In the genomic region with DNA sequence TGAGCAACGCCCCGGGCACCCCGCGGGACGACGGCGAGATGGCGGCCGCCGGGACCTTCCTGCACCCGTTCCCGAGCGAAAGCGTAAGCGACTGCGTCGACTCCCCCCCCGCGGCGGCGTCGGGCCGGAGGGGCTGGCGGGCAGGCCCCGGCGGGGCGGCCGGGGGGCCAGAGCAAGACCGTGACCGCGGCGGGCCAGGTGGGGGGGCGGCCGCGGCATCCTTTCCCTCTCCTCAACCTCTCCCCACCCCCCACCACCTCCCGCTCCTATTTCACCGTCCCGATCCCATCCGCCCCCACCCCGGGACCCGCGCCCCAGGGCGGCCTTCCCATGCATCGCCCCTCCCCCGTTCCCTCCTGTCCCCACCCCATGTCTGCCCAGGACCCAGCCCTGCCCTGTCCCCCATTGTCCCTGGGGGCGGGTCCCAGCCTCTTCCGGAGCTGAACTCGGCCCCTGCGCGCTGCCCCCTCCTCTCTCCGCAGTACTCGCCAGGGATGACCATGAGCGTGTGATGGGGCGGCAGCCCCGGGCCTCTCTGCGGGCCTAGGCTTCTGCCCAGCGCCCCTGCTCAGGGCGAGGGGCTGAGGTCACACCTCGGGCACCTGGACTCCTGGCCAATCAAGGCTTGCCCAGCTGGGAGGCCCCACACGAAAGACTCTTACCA, we compare ENCODE assay signal across 11 cellular contexts. TPM values are rescaled to one million over a fixed set of nuclear protein-coding genes. Genes with fewer than 3 reads are reported as not detected.
DNase-seq lines count a peak whose midpoint lies in the region; ATAC-seq, FAIRE-seq and TF ChIP-seq lines count a peak whose summit lies in the region.
"Had no signal": no experiment of that assay in that cellular context is flagged by ENCODE, and none has a peak within 500 bp of the region (broad histone marks: within the 10 kb centered on the region; RNA-seq: fewer than 3 reads in every experiment).

No MANE protein-coding gene starts in this region.

- H3K9me3 ChIP-seq in K562 (replicated peaks; ENCODE audit: control insufficient read depth, insufficient read depth, low read depth, low read length), result no peaks in the 10 kb centered on the region
- no peaks in the 10 kb centered on the region for H3K9me3 ChIP-seq in lower lobe of right lung

- TF ChIP-seq CTCF in natural killer cell (IDR thresholded peaks at IDR 0.05), result no peak
- no peak for TF ChIP-seq CTCF in K562 (IDR thresholded peaks at IDR 0.05 in 2 of 3, conservative IDR thresholded peaks at IDR 0.05 in 1 of 3; ENCODE audit: insufficient read depth in 2 of 3, low read depth in 1 of 3, low read length in 3 of 3)
- TF ChIP-seq CTCF in lower lobe of right lung (IDR thresholded peaks at IDR 0.05), result no peak

- intact Hi-C loops in natural killer cell (cut with micrococcal nuclease), result no loop called here
- intact Hi-C loops in K562 (cut with micrococcal nuclease), result no loop called here
- intact Hi-C loops in lower lobe of right lung (cut with DNase I), result no loop called here

- H3K36me3 ChIP-seq in K562 (ENCODE audit: control insufficient read depth, insufficient read depth, low read length) (peaks cover 63% of the 10 kb centered on the region), lower lobe of right lung (peaks cover 19% of the 10 kb centered on the region)

- 12% methylated on average over 19 of the region's 60 CpGs for WGBS in K562 (ENCODE audit: insufficient coverage, low coverage, missing lambda C conversion rate)

- TF ChIP-seq POLR2A in K562 (conservative IDR thresholded peaks at IDR 0.05), result peak; percentile 74

- H3K4me1 ChIP-seq in K562 (replicated peaks in 1 of 2; ENCODE audit: control insufficient read depth in 2 of 2, insufficient read depth in 2 of 2, low read length in 2 of 2), result peaks cover 45 to 97% of the 10 kb centered on the region in 2 experiments
- H3K4me1 ChIP-seq in lower lobe of right lung, result peaks cover 52% of the 10 kb centered on the region

- in situ Hi-C loops in K562 (cut with MboI), result no loop called here

- H3K9ac ChIP-seq in K562 (ENCODE audit: insufficient read depth in 1 of 2, low read depth in 2 of 2, low read length in 2 of 2), result peak overlapping the region in 1 of 2 experiments; percentile 85; a peak in 2 of 4 replicates

- H3K4me3 Mint-ChIP-seq in natural killer cell, result peak overlapping the region; percentile 68
- no peak overlapping the region for H3K4me3 Mint-ChIP-seq in natural killer cell treated with Interleukin-12 subunit alpha and Interleukin-12 subunit beta and Interleukin-15 and Interleukin-18, amount 100 ng/mL, for 72 hours

- no peaks in the 10 kb centered on the region for H3K9me3 Mint-ChIP-seq in natural killer cell
- H3K9me3 Mint-ChIP-seq in natural killer cell treated with Interleukin-12 subunit alpha and Interleukin-12 subunit beta and Interleukin-15 and Interleukin-18, amount 100 ng/mL, for 72 hours, result no peaks in the 10 kb centered on the region

- POLR2A ChIA-PET in K562 (lab: Yijun Ruan, JAX), result interaction anchor here (0.5 to 1.2 kb wide), 4 partner anchors 8 to 154 kb away, joined by 3 read pairs; no protein-coding TSS in a partner anchor

- no peaks in the 10 kb centered on the region for H3K27me3 Mint-ChIP-seq in natural killer cell (ENCODE audit: low read depth in 2 of 2)
- H3K27me3 Mint-ChIP-seq in natural killer cell treated with Interleukin-12 subunit alpha and Interleukin-12 subunit beta and Interleukin-15 and Interleukin-18, amount 100 ng/mL, for 72 hours, result no peaks in the 10 kb centered on the region

- CTCF ChIA-PET in K562 (lab: Yijun Ruan, JAX; ENCODE audit: low intra/inter-chr PET ratio), result interaction anchor here (0.7 kb wide), 1 partner anchor 31 kb away, joined by 3 read pairs; no protein-coding TSS in a partner anchor

- peaks cover 0 to 34% of the 10 kb centered on the region in 2 donors for H3K4me1 Mint-ChIP-seq in natural killer cell
- H3K4me1 Mint-ChIP-seq in natural killer cell treated with Interleukin-12 subunit alpha and Interleukin-12 subunit beta and Interleukin-15 and Interleukin-18, amount 100 ng/mL, for 72 hours (ENCODE audit: low read depth in 2 of 2), result peaks cover 0 to 13% of the 10 kb centered on the region in 2 donors

- no peak for TF ChIP-seq RAD21 in K562 (CRISPR knock-in tag; conservative IDR thresholded peaks at IDR 0.05 in 1 of 2, IDR thresholded peaks at IDR 0.05 in 1 of 2)

- no peak for TF ChIP-seq EP300 in K562 (IDR thresholded peaks at IDR 0.05; ENCODE audit: low read length)

- DNase-seq in natural killer cell (no peak), K562 (ENCODE audit: extremely low read depth in 1 of 4, low spot score in 3 of 4) (peak; percentile 57 to 79 (median 62)), lower lobe of right lung (no peak), NCI-H446 treated with DMSO at 0.1 percent for 48 hours (lab: John Stamatoyannopoulos, UW) (no peak), SHP77 (lab: John Stamatoyannopoulos, UW) (no peak)
- DNase-seq in natural killer cell treated with Interleukin-12 subunit alpha and Interleukin-12 subunit beta and Interleukin-15 and Interleukin-18, amount 100 ng/mL, for 72 hours (ENCODE audit: low spot score), result no peak
- DNase-seq in stimulated activated naive CD4-positive, alpha-beta T cell treated with Interleukin-2 at 50 U/mL for 16 hours (lab: John Stamatoyannopoulos, UW), result no peak
- DNase-seq: DND-41, NCI-H187 had no signal

- ATAC-seq in natural killer cell (no peak), K562 (no peak), lower lobe of right lung (no peak), GM19452 (IDR thresholded peaks at IDR 0.05; ENCODE audit: unreplicated experiment) (no peak)
- no peak for ATAC-seq in natural killer cell treated with Interleukin-12 subunit alpha and Interleukin-12 subunit beta and Interleukin-15 and Interleukin-18, amount 100 ng/mL, for 72 hours

- no peaks in the 10 kb centered on the region for H3K36me3 Mint-ChIP-seq in natural killer cell
- no peaks in the 10 kb centered on the region for H3K36me3 Mint-ChIP-seq in natural killer cell treated with Interleukin-12 subunit alpha and Interleukin-12 subunit beta and Interleukin-15 and Interleukin-18, amount 100 ng/mL, for 72 hours

- BruUV-seq in K562 (replicated peaks; lab: Mats Ljungman, UMichigan), result TSS peak; percentile 62

- H3K27me3 ChIP-seq in K562 (ENCODE audit: control insufficient read depth in 2 of 2, insufficient read depth in 2 of 2, low read length in 2 of 2) (no peaks in the 10 kb centered on the region), lower lobe of right lung (ENCODE audit: low read depth) (no peaks in the 10 kb centered on the region)

- peaks cover 9% of the 10 kb centered on the region for H4K20me1 ChIP-seq in K562 (replicated peaks; ENCODE audit: control insufficient read depth, insufficient read depth, low read length)

- FAIRE-seq in K562 (lab: Jason Lieb, UNC), result peak; percentile 78
- FAIRE-seq: keratinocyte had no signal

- H3K27ac Mint-ChIP-seq in natural killer cell, result peak overlapping the region in 1 of 2 donors; percentile 76
- peak overlapping the region in 1 of 2 donors; percentile 70 for H3K27ac Mint-ChIP-seq in natural killer cell treated with Interleukin-12 subunit alpha and Interleukin-12 subunit beta and Interleukin-15 and Interleukin-18, amount 100 ng/mL, for 72 hours

- H3K4me3 ChIP-seq in K562 (peak overlapping the region; percentile 24), lower lobe of right lung (peak overlapping the region; percentile 50)

- peaks cover 73% of the 10 kb centered on the region for H3K79me2 ChIP-seq in K562 (ENCODE audit: control insufficient read depth, insufficient read depth, low read length)

- H3K27ac ChIP-seq in K562 (ENCODE audit: extremely low read depth, low read depth, low read length) (peak overlapping the region; percentile 67; the same call in 2 of the 3 replicates), lower lobe of right lung (no peak overlapping the region)

- peak overlapping the region; percentile 32; the same call in 1 of the 2 replicates for H3K4me2 ChIP-seq in K562 (ENCODE audit: insufficient read depth, low read length)

- no peak overlapping the region for H2AFZ ChIP-seq in K562 (ENCODE audit: low read depth, low read length)

- H3K9me1 ChIP-seq in K562 (ENCODE audit: control insufficient read depth, insufficient read depth, low read length), result no peaks in the 10 kb centered on the region

RNA-seq across cellular contexts. Expression of gene ISYNA1, which starts 4.1 kb away (rescaled TPM):
- total RNA-seq in natural killer cell, result 10 to 100 TPM; 39.7 to 53.6 (median 40.1) TPM
- 10 to 100 TPM; 19.0 to 25.6 TPM for total RNA-seq in natural killer cell treated with Interleukin-12 subunit alpha and Interleukin-12 subunit beta and Interleukin-15 and Interleukin-18, amount 100 ng/mL, for 72 hours
- total RNA-seq in K562 (2011; cell fraction: chromatin; rRNA removed; ENCODE audit: low replicate concordance), result 155 and 651 TPM in 2 replicates
- total RNA-seq in K562 (2011; cell fraction: nucleolus; rRNA removed), result 616 and 678 TPM in 2 replicates
- total RNA-seq in K562 (2011; cell fraction: nucleoplasm; rRNA removed), result 226 and 284 TPM in 2 replicates
- total RNA-seq in K562 (2014; rRNA removed), result 180 and 202 TPM in 2 replicates
- total RNA-seq in K562 (2014; rRNA removed; fragmentation: Illumina TruSeq; extraction: Trizol), result 14.6 and 32.0 TPM in 2 replicates
- total RNA-seq in K562 (2015; rRNA removed; fragmentation: Illumina TruSeq; extraction: Trizol), result 93.2 and 96.8 TPM in 2 replicates
- total RNA-seq in K562 (2021), result 435 and 460 TPM in 2 replicates
- polyA plus RNA-seq in K562 (2011; rRNA removed), result 99.3 and 191 TPM in 2 replicates
- polyA plus RNA-seq in K562 (2011; cell fraction: cytosol; rRNA removed), result 148 and 356 TPM in 2 replicates
- 1,012 and 1,382 TPM in 2 replicates for polyA plus RNA-seq in K562 (2011; cell fraction: nucleus; rRNA removed)
- polyA plus RNA-seq in K562 (2012), result 319 and 453 TPM in 2 replicates
- polyA plus RNA-seq in K562 (2014; fragmentation: Illumina TruSeq; extraction: Trizol), result 73.2 and 198 TPM in 2 replicates
- polyA plus RNA-seq in K562 (2014; fragmentation: Nextera tagmentation; extraction: Ambion mirVana), result 10 to 100 TPM; 21.8 to 57.6 TPM
- polyA plus RNA-seq in K562 (2014; rRNA removed), result 376 and 380 TPM in 2 replicates
- 36.7 and 52.6 TPM in 2 replicates for polyA minus RNA-seq in K562 (2011; rRNA and poly(A)+ RNA removed)
- polyA minus RNA-seq in K562 (2011; cell fraction: cytosol; rRNA and poly(A)+ RNA removed), result 173 and 245 TPM in 2 replicates
- 114 and 124 TPM in 2 replicates for polyA minus RNA-seq in K562 (2011; cell fraction: nucleus; rRNA and poly(A)+ RNA removed)
- 30.6 TPM for total RNA-seq in lower lobe of right lung

RNA-seq across cellular contexts. Expression of gene SSBP4, which starts 14.7 kb away (rescaled TPM):
- total RNA-seq in natural killer cell (100 to 1,000 TPM; 137 to 169 (median 158) TPM), K562 (2014; rRNA removed) (125 and 188 TPM in 2 replicates), K562 (2014; rRNA removed; fragmentation: Illumina TruSeq; extraction: Trizol) (21.2 and 21.4 TPM in 2 replicates), K562 (2015; rRNA removed; fragmentation: Illumina TruSeq; extraction: Trizol) (72.3 and 76.3 TPM in 2 replicates), K562 (2021) (189 TPM in 2 replicates), lower lobe of right lung (65.6 TPM)
- total RNA-seq in natural killer cell treated with Interleukin-12 subunit alpha and Interleukin-12 subunit beta and Interleukin-15 and Interleukin-18, amount 100 ng/mL, for 72 hours, result 100 to 1,000 TPM; 112 to 271 TPM
- 28.5 and 141 TPM in 2 replicates for total RNA-seq in K562 (2011; cell fraction: chromatin; rRNA removed; ENCODE audit: low replicate concordance)
- 209 and 228 TPM in 2 replicates for total RNA-seq in K562 (2011; cell fraction: nucleolus; rRNA removed)
- 68.6 and 76.2 TPM in 2 replicates for total RNA-seq in K562 (2011; cell fraction: nucleoplasm; rRNA removed)
- polyA plus RNA-seq in K562 (2011; rRNA removed) (20.1 and 25.9 TPM in 2 replicates), K562 (2014; fragmentation: Illumina TruSeq; extraction: Trizol) (39.0 and 114 TPM in 2 replicates), K562 (2014; fragmentation: Nextera tagmentation; extraction: Ambion mirVana) (1 to 10 TPM; 1.1 to 1.9 TPM), K562 (2014; rRNA removed) (119 and 133 TPM in 2 replicates)
- polyA plus RNA-seq in K562 (2011; cell fraction: cytosol; rRNA removed), result 25.4 and 118 TPM in 2 replicates
- 134 and 296 TPM in 2 replicates for polyA plus RNA-seq in K562 (2011; cell fraction: nucleus; rRNA removed)
- polyA plus RNA-seq in K562 (2012), result 81.3 and 110 TPM in 2 replicates
- 3.6 and 7.0 TPM in 2 replicates for polyA minus RNA-seq in K562 (2011; rRNA and poly(A)+ RNA removed)
- 37.3 and 43.8 TPM in 2 replicates for polyA minus RNA-seq in K562 (2011; cell fraction: cytosol; rRNA and poly(A)+ RNA removed)
- 85.0 and 105 TPM in 2 replicates for polyA minus RNA-seq in K562 (2011; cell fraction: nucleus; rRNA and poly(A)+ RNA removed)

RNA-seq across cellular contexts. Expression of gene LRRC25, which starts 36.4 kb away (rescaled TPM):
- total RNA-seq in natural killer cell (10 to 100 TPM in 2 of 3 donors, 1 to 10 TPM in 1; 3.9 to 28.2 (median 12.0) TPM), K562 (2014; rRNA removed) (0.18 and 0.29 TPM in 2 replicates), K562 (2014; rRNA removed; fragmentation: Illumina TruSeq; extraction: Trizol) (0.07 TPM in 1 of 2 replicates, not detected in the other), K562 (2015; rRNA removed; fragmentation: Illumina TruSeq; extraction: Trizol) (0.30 and 0.36 TPM in 2 replicates), K562 (2021) (0.09 and 0.22 TPM in 2 replicates), lower lobe of right lung (35.4 TPM)
- total RNA-seq in natural killer cell treated with Interleukin-12 subunit alpha and Interleukin-12 subunit beta and Interleukin-15 and Interleukin-18, amount 100 ng/mL, for 72 hours, result not detected
- total RNA-seq in K562 (2011; cell fraction: chromatin; rRNA removed; ENCODE audit: low replicate concordance), result 0.25 TPM in 1 of 2 replicates, not detected in the other
- 0.39 and 0.50 TPM in 2 replicates for total RNA-seq in K562 (2011; cell fraction: nucleolus; rRNA removed)
- total RNA-seq in K562 (2011; cell fraction: nucleoplasm; rRNA removed), result 0.22 TPM in 1 of 2 replicates, not detected in the other
- polyA plus RNA-seq in K562 (2011; rRNA removed) (0.10 and 0.42 TPM in 2 replicates), K562 (2014; fragmentation: Illumina TruSeq; extraction: Trizol) (0.10 and 0.25 TPM in 2 replicates), K562 (2014; fragmentation: Nextera tagmentation; extraction: Ambion mirVana) (not detected), K562 (2014; rRNA removed) (0.08 TPM in 1 of 2 replicates, not detected in the other)
- polyA plus RNA-seq in K562 (2011; cell fraction: cytosol; rRNA removed), result 0.31 and 0.41 TPM in 2 replicates
- polyA plus RNA-seq in K562 (2011; cell fraction: nucleus; rRNA removed), result 0.20 and 0.53 TPM in 2 replicates
- polyA plus RNA-seq in K562 (2012), result 0.33 and 1.1 TPM in 2 replicates
- polyA minus RNA-seq in K562 (2011; rRNA and poly(A)+ RNA removed), result 0.11 and 0.18 TPM in 2 replicates
- 0.57 and 1.1 TPM in 2 replicates for polyA minus RNA-seq in K562 (2011; cell fraction: cytosol; rRNA and poly(A)+ RNA removed)
- polyA minus RNA-seq in K562 (2011; cell fraction: nucleus; rRNA and poly(A)+ RNA removed), result 0.13 and 0.67 TPM in 2 replicates
- polyA plus RNA-seq: keratinocyte had no signal

RNA-seq across cellular contexts. Expression of gene GDF15, which starts 47.9 kb away (rescaled TPM):
- total RNA-seq in natural killer cell (1 to 10 TPM in 1 of 3 donors, under 1 TPM in 1, not detected in 1; 0.85 to 1.5 TPM), K562 (2014; rRNA removed) (78.0 and 82.4 TPM in 2 replicates), K562 (2014; rRNA removed; fragmentation: Illumina TruSeq; extraction: Trizol) (7.3 TPM in 2 replicates), K562 (2015; rRNA removed; fragmentation: Illumina TruSeq; extraction: Trizol) (10.1 and 11.0 TPM in 2 replicates), K562 (2021) (69.8 and 74.5 TPM in 2 replicates), lower lobe of right lung (21.2 TPM)
- total RNA-seq in natural killer cell treated with Interleukin-12 subunit alpha and Interleukin-12 subunit beta and Interleukin-15 and Interleukin-18, amount 100 ng/mL, for 72 hours, result under 1 TPM in 1 of 2 donors, not detected in 1; 0.71 TPM
- 25.1 and 116 TPM in 2 replicates for total RNA-seq in K562 (2011; cell fraction: chromatin; rRNA removed; ENCODE audit: low replicate concordance)
- 214 and 262 TPM in 2 replicates for total RNA-seq in K562 (2011; cell fraction: nucleolus; rRNA removed)
- total RNA-seq in K562 (2011; cell fraction: nucleoplasm; rRNA removed), result 94.6 and 109 TPM in 2 replicates
- polyA plus RNA-seq in K562 (2011; rRNA removed) (12.5 TPM in 2 replicates), K562 (2014; fragmentation: Illumina TruSeq; extraction: Trizol) (19.3 and 47.1 TPM in 2 replicates), K562 (2014; fragmentation: Nextera tagmentation; extraction: Ambion mirVana) (1 to 10 TPM; 2.3 to 2.9 TPM), K562 (2014; rRNA removed) (57.2 and 67.4 TPM in 2 replicates)
- polyA plus RNA-seq in K562 (2011; cell fraction: cytosol; rRNA removed), result 31.8 and 127 TPM in 2 replicates
- 21.6 and 59.4 TPM in 2 replicates for polyA plus RNA-seq in K562 (2011; cell fraction: nucleus; rRNA removed)
- polyA plus RNA-seq in K562 (2012), result 50.1 and 369 TPM in 2 replicates
- 2.4 and 5.6 TPM in 2 replicates for polyA minus RNA-seq in K562 (2011; rRNA and poly(A)+ RNA removed)
- 31.8 and 32.2 TPM in 2 replicates for polyA minus RNA-seq in K562 (2011; cell fraction: cytosol; rRNA and poly(A)+ RNA removed)
- polyA minus RNA-seq in K562 (2011; cell fraction: nucleus; rRNA and poly(A)+ RNA removed), result 18.5 and 24.2 TPM in 2 replicates

Comparison
In these comparisons a context has a peak if more than half of its experiments do, and no peak if none do; other contexts are left out.
1. DNase-seq: peak in K562 (4 of 4); none in natural killer cell (single experiment), natural killer cell treated with Interleukin-12 subunit alpha and Interleukin-12 subunit beta and Interleukin-15 and Interleukin-18, amount 100 ng/mL, for 72 hours (single experiment), lower lobe of right lung (single experiment), NCI-H446 treated with DMSO at 0.1 percent for 48 hours (single experiment), SHP77 (0 of 2) and stimulated activated naive CD4-positive, alpha-beta T cell treated with Interleukin-2 at 50 U/mL for 16 hours (single experiment).